In the genomic region with DNA sequence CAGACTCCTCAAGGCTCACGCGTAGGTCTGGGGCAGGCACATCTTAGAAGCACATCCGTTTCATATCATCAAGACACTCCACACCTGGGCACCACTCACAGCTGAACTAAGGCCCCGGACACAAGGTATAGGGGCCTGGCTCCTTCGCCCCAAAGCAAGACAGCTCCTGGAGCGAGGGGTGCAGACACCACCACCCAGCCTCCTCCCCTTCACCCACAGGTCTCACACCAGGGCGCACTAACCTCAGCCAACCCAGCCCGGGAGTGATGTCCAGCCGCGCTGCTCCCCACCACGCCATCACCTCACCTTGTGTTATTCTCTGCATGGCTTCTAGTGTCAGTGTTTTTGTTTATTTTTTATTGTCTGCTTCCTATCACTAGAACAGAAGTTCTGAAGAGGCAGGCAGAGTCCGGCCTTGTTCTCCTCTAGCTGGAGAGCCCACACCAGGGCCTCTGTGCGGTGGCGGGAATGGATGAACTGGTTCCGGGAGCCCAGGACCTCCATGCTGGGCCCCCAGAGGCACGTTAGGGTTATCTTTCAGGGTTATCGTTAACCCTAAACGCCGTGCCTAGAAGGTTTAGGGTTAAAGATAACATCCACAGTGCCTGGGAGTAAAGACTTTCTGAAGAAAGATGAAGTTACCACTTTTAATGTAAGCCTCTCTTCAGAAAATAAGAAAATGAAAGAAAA, we compare ENCODE assay signal across 24 cellular contexts.
"Had no signal": no experiment of that assay in that cellular context is flagged by ENCODE, and none has a peak within 500 bp of the region (broad histone marks: within the 10 kb centered on the region; RNA-seq: fewer than 3 reads in every experiment).

No MANE protein-coding gene starts in this region.

- H3K9me3 ChIP-seq: esophagus squamous epithelium, stomach, thyroid gland had no signal

- H3K27ac ChIP-seq: epithelial cell of prostate, esophagus squamous epithelium, skin epidermis, stomach, thyroid gland had no signal

- H3K4me1 Mint-ChIP-seq: activated CD8-positive, alpha-beta memory T cell treated with anti-CD3 and anti-CD28 coated beads, Interleukin-2, amount 10 ng/mL, durations not matched to agents 7 days and 5 days; activated naive CD4-positive, alpha-beta T cell treated with anti-CD3 and anti-CD28 coated beads, Interleukin-2, amount 50 U/mL, for 24 hours; activated naive CD8-positive, alpha-beta T cell treated with anti-CD3 and anti-CD28 coated beads, Interleukin-2, amount 50 U/mL, for 24 hours; stimulated activated effector memory CD8-positive, alpha-beta T cell treated with anti-CD3 and anti-CD28 coated beads, Interleukin-12 subunit alpha, Interleukin-12 subunit beta, amount 100 ng/mL, for 72 hours had no signal

- H3K36me3 Mint-ChIP-seq: activated CD8-positive, alpha-beta memory T cell treated with anti-CD3 and anti-CD28 coated beads, Interleukin-2, amount 10 ng/mL, durations not matched to agents 7 days and 5 days; activated naive CD4-positive, alpha-beta T cell treated with anti-CD3 and anti-CD28 coated beads, Interleukin-2, amount 50 U/mL, for 24 hours; stimulated activated effector memory CD8-positive, alpha-beta T cell treated with anti-CD3 and anti-CD28 coated beads, Interleukin-12 subunit alpha, Interleukin-12 subunit beta, amount 100 ng/mL, for 72 hours had no signal

- H3K9me3 Mint-ChIP-seq: activated naive CD4-positive, alpha-beta T cell treated with anti-CD3 and anti-CD28 coated beads, Interleukin-2, amount 50 U/mL, for 24 hours; activated naive CD8-positive, alpha-beta T cell treated with anti-CD3 and anti-CD28 coated beads, Interleukin-2, amount 50 U/mL, for 24 hours; activated T-helper 2 cell treated with anti-CD3 and anti-CD28 coated beads, Interferon-gamma antibody, Interleukin-2, Interleukin-4, amounts not matched to agents 10 μg/mL and 5 μg/mL and 100 μg/mL, durations not matched to agents 14 hours and 24 hours and 36 hours; naive B cell; stimulated activated effector memory CD8-positive, alpha-beta T cell treated with anti-CD3 and anti-CD28 coated beads, Interleukin-12 subunit alpha, Interleukin-12 subunit beta, amount 100 ng/mL, for 72 hours; WTC11 had no signal

- DNase-seq: activated CD4-positive, alpha-beta T cell treated with anti-CD3 and anti-CD28 coated beads for 1 hour; activated CD8-positive, alpha-beta memory T cell treated with anti-CD3 and anti-CD28 coated beads, Interleukin-2, amount 10 ng/mL, durations not matched to agents 7 days and 5 days; activated CD8-positive, alpha-beta T cell treated with anti-CD3 and anti-CD28 coated beads, Interleukin-2, amount 10 ng/mL, durations not matched to agents 7 days and 5 days; activated naive CD8-positive, alpha-beta T cell treated with anti-CD3 and anti-CD28 coated beads, Interleukin-2, amount 50 U/mL, for 24 hours; activated T-cell treated with anti-CD3 and anti-CD28 coated beads, Interleukin-2, amount 50 U/mL, for 48 hours; amygdala; central memory CD4-positive, alpha-beta T cell; esophagus squamous epithelium; foreskin melanocyte; left cardiac atrium; left ventricle myocardium superior; naive B cell; occipital lobe; stimulated activated CD4-positive, alpha-beta T cell treated with anti-CD3 and anti-CD28 coated beads, Interleukin-4, amount 100 ng/mL, for 24 hours; stomach; T-helper 2 cell; thyroid gland had no signal

- H3K4me3 Mint-ChIP-seq: activated CD8-positive, alpha-beta memory T cell treated with anti-CD3 and anti-CD28 coated beads, Interleukin-2, amount 10 ng/mL, durations not matched to agents 7 days and 5 days; activated CD8-positive, alpha-beta T cell treated with anti-CD3 and anti-CD28 coated beads, Interleukin-2, amount 10 ng/mL, durations not matched to agents 7 days and 5 days; activated naive CD4-positive, alpha-beta T cell treated with anti-CD3 and anti-CD28 coated beads, Interleukin-2, amount 50 U/mL, for 24 hours; activated naive CD8-positive, alpha-beta T cell treated with anti-CD3 and anti-CD28 coated beads, Interleukin-2, amount 50 U/mL, for 24 hours; naive B cell; stimulated activated effector memory CD8-positive, alpha-beta T cell treated with anti-CD3 and anti-CD28 coated beads, Interleukin-12 subunit alpha, Interleukin-12 subunit beta, amount 100 ng/mL, for 72 hours; WTC11 had no signal

- H3K4me1 ChIP-seq: esophagus squamous epithelium, thyroid gland had no signal

- H3K27me3 ChIP-seq: esophagus squamous epithelium, stomach, thyroid gland had no signal

- H3K27ac Mint-ChIP-seq: activated CD8-positive, alpha-beta memory T cell treated with anti-CD3 and anti-CD28 coated beads, Interleukin-2, amount 10 ng/mL, durations not matched to agents 7 days and 5 days; activated CD8-positive, alpha-beta T cell treated with anti-CD3 and anti-CD28 coated beads, Interleukin-2, amount 10 ng/mL, durations not matched to agents 7 days and 5 days; activated naive CD4-positive, alpha-beta T cell treated with anti-CD3 and anti-CD28 coated beads, Interleukin-2, amount 50 U/mL, for 24 hours; activated naive CD8-positive, alpha-beta T cell treated with anti-CD3 and anti-CD28 coated beads, Interleukin-2, amount 50 U/mL, for 24 hours; activated T-helper 2 cell treated with anti-CD3 and anti-CD28 coated beads, Interferon-gamma antibody, Interleukin-2, Interleukin-4, amounts not matched to agents 10 μg/mL and 5 μg/mL and 100 μg/mL, durations not matched to agents 14 hours and 24 hours and 36 hours; stimulated activated effector memory CD8-positive, alpha-beta T cell treated with anti-CD3 and anti-CD28 coated beads, Interleukin-12 subunit alpha, Interleukin-12 subunit beta, amount 100 ng/mL, for 72 hours; WTC11 had no signal

- H3K27me3 Mint-ChIP-seq: activated CD8-positive, alpha-beta memory T cell treated with anti-CD3 and anti-CD28 coated beads, Interleukin-2, amount 10 ng/mL, durations not matched to agents 7 days and 5 days; activated naive CD4-positive, alpha-beta T cell treated with anti-CD3 and anti-CD28 coated beads, Interleukin-2, amount 50 U/mL, for 24 hours; activated naive CD8-positive, alpha-beta T cell treated with anti-CD3 and anti-CD28 coated beads, Interleukin-2, amount 50 U/mL, for 24 hours had no signal

- ATAC-seq: activated CD8-positive, alpha-beta memory T cell treated with anti-CD3 and anti-CD28 coated beads, Interleukin-2, amount 10 ng/mL, durations not matched to agents 7 days and 5 days; activated CD8-positive, alpha-beta T cell treated with anti-CD3 and anti-CD28 coated beads, Interleukin-2, amount 10 ng/mL, durations not matched to agents 7 days and 5 days; activated naive CD8-positive, alpha-beta T cell treated with anti-CD3 and anti-CD28 coated beads, Interleukin-2, amount 50 U/mL, for 24 hours; left cardiac atrium; left ventricle myocardium superior; sciatic nerve; stimulated activated effector memory CD8-positive, alpha-beta T cell treated with anti-CD3 and anti-CD28 coated beads, Interleukin-12 subunit alpha, Interleukin-12 subunit beta, amount 100 ng/mL, for 72 hours had no signal

- H3K4me3 ChIP-seq: esophagus squamous epithelium, skin epidermis, stomach, thyroid gland had no signal
